ENCODE assay signal across 16 cellular contexts in the genomic region with DNA sequence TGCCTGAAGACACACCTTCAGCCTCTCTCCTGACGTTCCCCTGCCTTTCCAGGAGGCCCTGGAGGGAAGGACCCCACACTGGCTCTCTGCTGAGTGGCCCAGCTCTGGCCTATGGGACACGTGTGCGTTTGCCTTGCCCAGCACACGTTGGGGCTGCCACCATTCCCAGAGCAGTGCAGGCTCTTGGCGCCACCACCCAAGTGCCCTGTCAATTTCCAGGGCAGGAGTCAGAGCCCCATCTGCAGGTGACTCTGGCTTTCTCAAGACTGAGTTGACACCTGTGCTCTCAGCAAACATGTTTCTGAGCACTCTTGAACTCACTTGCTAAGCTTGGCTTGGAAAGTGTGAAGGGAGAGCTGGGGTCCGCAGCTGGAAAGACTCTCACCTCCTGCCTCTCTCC. TPM values are rescaled to one million over a fixed set of nuclear protein-coding genes. Genes with fewer than 3 reads are reported as not detected.
DNase-seq lines count a peak whose midpoint lies in the region; ATAC-seq, FAIRE-seq and TF ChIP-seq lines count a peak whose summit lies in the region.
"Had no signal": no experiment of that assay in that cellular context is flagged by ENCODE, and none has a peak within 500 bp of the region (broad histone marks: within the 10 kb centered on the region; RNA-seq: fewer than 3 reads in every experiment).

No MANE protein-coding gene starts in this region.

- no peaks in the 10 kb centered on the region for H3K36me3 ChIP-seq in pancreas
- H3K36me3 ChIP-seq in heart right ventricle = no peaks in the 10 kb centered on the region
- H3K36me3 ChIP-seq: esophagus muscularis mucosa had no signal

- ATAC-seq in activated CD8-positive, alpha-beta T cell treated with anti-CD3 and anti-CD28 coated beads for 36 hours = no peak
- ATAC-seq in activated CD8-positive, alpha-beta T cell treated with anti-CD3 and anti-CD28 coated beads, Interleukin-2, amount 10 ng/mL, durations not matched to agents 7 days and 5 days = no peak
- ATAC-seq in pancreas (peak; percentile 61 to 78 (median 75)), heart right ventricle (no peak)
- ATAC-seq: Panc1, T-helper 17 cell had no signal

- H3K9me3 ChIP-seq in pancreas (no peaks in the 10 kb centered on the region), heart right ventricle (no peaks in the 10 kb centered on the region)
- H3K9me3 ChIP-seq: esophagus muscularis mucosa had no signal

- H3K4me1 Mint-ChIP-seq in activated CD8-positive, alpha-beta T cell treated with anti-CD3 and anti-CD28 coated beads for 36 hours (ENCODE audit: low read depth) = peaks cover 26% of the 10 kb centered on the region
- peaks cover 14% of the 10 kb centered on the region for H3K4me1 Mint-ChIP-seq in activated CD8-positive, alpha-beta T cell treated with anti-CD3 and anti-CD28 coated beads, Interleukin-2, amount 10 ng/mL, durations not matched to agents 7 days and 5 days (ENCODE audit: low read depth)

- CTCF ChIA-PET in activated CD8-positive, alpha-beta T cell treated with anti-CD3 and anti-CD28 coated beads for 36 hours (lab: Charles Lee) = interaction anchor here (0.7 to 6.4 kb wide), 6 partner anchors 9 to 93 kb away, joined by 3 to 98 read pairs (median 5); no protein-coding TSS in a partner anchor
- CTCF ChIA-PET in activated CD8-positive, alpha-beta T cell treated with anti-CD3 and anti-CD28 coated beads, Interleukin-2, amount 10 ng/mL, durations not matched to agents 7 days and 5 days (lab: Charles Lee) = interaction anchor here (1.0 to 6.8 kb wide), 7 partner anchors 9 to 94 kb away, joined by 3 to 69 read pairs (median 4); no protein-coding TSS in a partner anchor

- H3K36me3 Mint-ChIP-seq in activated CD8-positive, alpha-beta T cell treated with anti-CD3 and anti-CD28 coated beads for 36 hours (ENCODE audit: low read depth) = peaks cover under 1% of the 10 kb centered on the region
- no peaks in the 10 kb centered on the region for H3K36me3 Mint-ChIP-seq in activated CD8-positive, alpha-beta T cell treated with anti-CD3 and anti-CD28 coated beads, Interleukin-2, amount 10 ng/mL, durations not matched to agents 7 days and 5 days (ENCODE audit: low read depth)

- no peak overlapping the region for H3K4me3 Mint-ChIP-seq in activated CD8-positive, alpha-beta T cell treated with anti-CD3 and anti-CD28 coated beads for 36 hours
- H3K4me3 Mint-ChIP-seq in activated CD8-positive, alpha-beta T cell treated with anti-CD3 and anti-CD28 coated beads, Interleukin-2, amount 10 ng/mL, durations not matched to agents 7 days and 5 days = no peak overlapping the region
- H3K4me3 Mint-ChIP-seq: T-helper 17 cell had no signal

- intact Hi-C loops in activated CD8-positive, alpha-beta T cell treated with anti-CD3 and anti-CD28 coated beads for 36 hours (cut with micrococcal nuclease) = loop anchor here (2.0 kb wide), 1 partner anchor 73 kb away; no protein-coding TSS in a partner anchor
- intact Hi-C loops in pancreas (cut with DNase I) = no loop called here
- intact Hi-C loops in dorsolateral prefrontal cortex (cut with DNase I) = no loop called here
- intact Hi-C loops in heart right ventricle (cut with DNase I) = no loop called here

- WGBS in pancreas, 2 donors = 18 to 28% methylated on average over 6 of the region's 6 CpGs
- 63% methylated on average over 6 of the region's 6 CpGs for WGBS in heart right ventricle, 2 donors

- H3K27ac ChIP-seq in VCaP = no peak overlapping the region
- no peak overlapping the region for H3K27ac ChIP-seq in pancreas
- H3K27ac ChIP-seq in dorsolateral prefrontal cortex = no peak overlapping the region
- no peak overlapping the region for H3K27ac ChIP-seq in heart right ventricle
- H3K27ac ChIP-seq: esophagus muscularis mucosa, KMS-11 had no signal

- H3K27ac Mint-ChIP-seq in activated CD8-positive, alpha-beta T cell treated with anti-CD3 and anti-CD28 coated beads for 36 hours = no peak overlapping the region
- no peak overlapping the region for H3K27ac Mint-ChIP-seq in activated CD8-positive, alpha-beta T cell treated with anti-CD3 and anti-CD28 coated beads, Interleukin-2, amount 10 ng/mL, durations not matched to agents 7 days and 5 days
- H3K27ac Mint-ChIP-seq: T-helper 17 cell had no signal

- H3K4me1 ChIP-seq in pancreas (peaks cover 0 to 6% (median 0%) of the 10 kb centered on the region in 3 donors), heart right ventricle (peaks cover 0 to 28% (median 12%) of the 10 kb centered on the region in 9 donors)

- H3K4me3 ChIP-seq in pancreas (no peak overlapping the region), dorsolateral prefrontal cortex (no peak overlapping the region), heart right ventricle (no peak overlapping the region)
- H3K4me3 ChIP-seq: esophagus muscularis mucosa had no signal

- H3K27me3 Mint-ChIP-seq in activated CD8-positive, alpha-beta T cell treated with anti-CD3 and anti-CD28 coated beads for 36 hours = no peaks in the 10 kb centered on the region
- H3K27me3 Mint-ChIP-seq in activated CD8-positive, alpha-beta T cell treated with anti-CD3 and anti-CD28 coated beads, Interleukin-2, amount 10 ng/mL, durations not matched to agents 7 days and 5 days (ENCODE audit: low read depth) = peaks cover 8% of the 10 kb centered on the region

- POLR2A ChIA-PET in activated CD8-positive, alpha-beta T cell treated with anti-CD3 and anti-CD28 coated beads for 36 hours (lab: Charles Lee) = interaction anchor here (1.0 to 2.9 kb wide), 4 partner anchors 9 to 59 kb away, joined by 3 to 11 read pairs (median 6); no protein-coding TSS in a partner anchor
- POLR2A ChIA-PET in activated CD8-positive, alpha-beta T cell treated with anti-CD3 and anti-CD28 coated beads, Interleukin-2, amount 10 ng/mL, durations not matched to agents 7 days and 5 days (lab: Charles Lee) = interaction anchor here (1.4 kb wide), 1 partner anchor 42 kb away, joined by 3 read pairs; no protein-coding TSS in a partner anchor

- H3K27me3 ChIP-seq in pancreas (no peaks in the 10 kb centered on the region), dorsolateral prefrontal cortex (peaks cover 5 to 63% (median 32%) of the 10 kb centered on the region in 45 donors), heart right ventricle (peaks cover 0 to 40% (median 36%) of the 10 kb centered on the region in 7 donors)

- peak; percentile 22 for TF ChIP-seq CTCF in activated CD8-positive, alpha-beta T cell treated with anti-CD3 and anti-CD28 coated beads for 36 hours (IDR thresholded peaks at IDR 0.05)
- TF ChIP-seq CTCF in VCaP (conservative IDR thresholded peaks at IDR 0.05) (0 out of 2 replicates have a peak, but pooled peaks have one; percentile 20), pancreas (IDR thresholded peaks at IDR 0.05) (no peak), dorsolateral prefrontal cortex (IDR thresholded peaks at IDR 0.05 in 54 of 56, conservative IDR thresholded peaks at IDR 0.05 in 2 of 56; ENCODE audit: low read depth in 1 of 56, partially characterized antibody in 56 of 56) (no peak), heart right ventricle (IDR thresholded peaks at IDR 0.05) (no peak)

- no peaks in the 10 kb centered on the region for H3K9me3 Mint-ChIP-seq in activated CD8-positive, alpha-beta T cell treated with anti-CD3 and anti-CD28 coated beads for 36 hours
- no peaks in the 10 kb centered on the region for H3K9me3 Mint-ChIP-seq in activated CD8-positive, alpha-beta T cell treated with anti-CD3 and anti-CD28 coated beads, Interleukin-2, amount 10 ng/mL, durations not matched to agents 7 days and 5 days (ENCODE audit: insufficient read depth)

- peak; percentile 15 for FAIRE-seq in GM18507 (lab: Jason Lieb, UNC)
- FAIRE-seq in pancreas (lab: Jason Lieb, UNC) = no peak

- peak; percentile 63 for DNase-seq in activated CD8-positive, alpha-beta T cell treated with anti-CD3 and anti-CD28 coated beads for 36 hours
- DNase-seq in activated CD8-positive, alpha-beta T cell treated with anti-CD3 and anti-CD28 coated beads, Interleukin-2, amount 10 ng/mL, durations not matched to agents 7 days and 5 days = no peak
- DNase-seq in GM18507 (ENCODE audit: extremely low spot score, insufficient read length, low read depth) (no peak), pancreas (peak in 5 of 6 donors; percentile 58 to 80 (median 71)), dorsolateral prefrontal cortex (no peak), NCI-H2227 (lab: John Stamatoyannopoulos, UW; ENCODE audit: unreplicated experiment) (no peak), heart right ventricle (no peak)
- DNase-seq: activated CD4-positive, alpha-beta T cell treated with anti-CD3 and anti-CD28 coated beads, Interleukin-2, amount 50 U/mL, for 4 hours; cerebellar nuclear complex; NCI-H2107; posterior cingulate gyrus; T-helper 17 cell had no signal

RNA-seq across cellular contexts. Expression of gene IRF8, which starts 4.7 kb away (rescaled TPM):
- 100 to 1,000 TPM; 221 to 224 TPM for total RNA-seq in activated CD8-positive, alpha-beta T cell treated with anti-CD3 and anti-CD28 coated beads for 36 hours
- 10 to 100 TPM; 22.9 to 24.0 TPM for total RNA-seq in activated CD8-positive, alpha-beta T cell treated with anti-CD3 and anti-CD28 coated beads, Interleukin-2, amount 10 ng/mL, durations not matched to agents 7 days and 5 days
- total RNA-seq in pancreas (10 to 100 TPM in 3 of 6 donors, 1 to 10 TPM in 3; 2.3 to 18.2 (median 9.8) TPM), dorsolateral prefrontal cortex (10 to 100 TPM in 59 of 120 experiments, 1 to 10 TPM in 61; 1.6 to 35.0 (median 9.9) TPM), heart right ventricle (10 to 100 TPM in 1 of 10 donors, 1 to 10 TPM in 7, under 1 TPM in 2; 0.72 to 29.4 (median 2.5) TPM)
- polyA plus RNA-seq in pancreas (1 to 10 TPM in 1 of 2 donors, under 1 TPM in 1; 0.92 to 1.7 TPM), heart right ventricle (1 to 10 TPM; 1.7 to 1.9 TPM)

Comparison
In these comparisons a context has a peak if more than half of its experiments do, and no peak if none do; other contexts are left out.
1. DNase-seq: peak in activated CD8-positive, alpha-beta T cell treated with anti-CD3 and anti-CD28 coated beads for 36 hours (single experiment) and pancreas (5 of 6); none in activated CD8-positive, alpha-beta T cell treated with anti-CD3 and anti-CD28 coated beads, Interleukin-2, amount 10 ng/mL, durations not matched to agents 7 days and 5 days (single experiment), GM18507 (single experiment), dorsolateral prefrontal cortex (0 of 10), NCI-H2227 (single experiment) and heart right ventricle (0 of 2).
2. RNA of gene IRF8, which starts 4.7 kb away (total RNA-seq): 221 to 224 TPM in activated CD8-positive, alpha-beta T cell treated with anti-CD3 and anti-CD28 coated beads for 36 hours; 22.9 to 24.0 TPM in activated CD8-positive, alpha-beta T cell treated with anti-CD3 and anti-CD28 coated beads, Interleukin-2, amount 10 ng/mL, durations not matched to agents 7 days and 5 days, 2.3 to 18.2 TPM in pancreas, 1.6 to 35.0 TPM in dorsolateral prefrontal cortex and 0.72 to 29.4 TPM in heart right ventricle; every median in the first group is over 4 times any median in the second.
3. ATAC-seq: peak in pancreas (4 of 4); none in activated CD8-positive, alpha-beta T cell treated with anti-CD3 and anti-CD28 coated beads for 36 hours (single experiment), activated CD8-positive, alpha-beta T cell treated with anti-CD3 and anti-CD28 coated beads, Interleukin-2, amount 10 ng/mL, durations not matched to agents 7 days and 5 days (single experiment) and heart right ventricle (0 of 8).
4. CTCF ChIP-seq: peak in activated CD8-positive, alpha-beta T cell treated with anti-CD3 and anti-CD28 coated beads for 36 hours (single experiment) and VCaP (single experiment); none in pancreas (0 of 4), dorsolateral prefrontal cortex (0 of 56) and heart right ventricle (0 of 9).